In genomic region chr3:112539825-112540517, GRCh38 we compare ENCODE assay signal across 14 cellular contexts. TPM values are rescaled to one million over a fixed set of nuclear protein-coding genes. Genes with fewer than 3 reads are reported as not detected.
DNase-seq lines count a peak whose midpoint lies in the region; ATAC-seq, FAIRE-seq and TF ChIP-seq lines count a peak whose summit lies in the region.
"Had no signal": no experiment of that assay in that cellular context is flagged by ENCODE, and none has a peak within 500 bp of the region (broad histone marks: within the 10 kb centered on the region; RNA-seq: fewer than 3 reads in every experiment).

No MANE protein-coding gene starts in this region.

- H3K4me1 ChIP-seq in PC-3 (ENCODE audit: insufficient read depth, low read length) (no peaks in the 10 kb centered on the region), H9 (ENCODE audit: insufficient read depth, low read length) (no peaks in the 10 kb centered on the region)

- H3K56ac ChIP-seq in H9 (ENCODE audit: insufficient read length, low read depth, low read length), result no peak overlapping the region

- POLR2A ChIA-PET in PC-3 (lab: Charles Lee; ENCODE audit: unreplicated experiment), result no interaction called here

- H3K79me2 ChIP-seq in PC-3 (ENCODE audit: low read length) (no peaks in the 10 kb centered on the region), H9 (ENCODE audit: insufficient read depth, low read length) (no peaks in the 10 kb centered on the region)

- intact Hi-C loops in PC-3 (cut with micrococcal nuclease), result no loop called here

- no peak overlapping the region for H2BK20ac ChIP-seq in H9 (ENCODE audit: low read depth, low read length, poor library complexity, severe bottlenecking)

- no peak overlapping the region for H3T11ph ChIP-seq in H9 (ENCODE audit: low read length)

- FAIRE-seq in H54 (lab: Jason Lieb, UNC), result peak; percentile 84

- H3K4me1 Mint-ChIP-seq in endothelial cell (ENCODE audit: unreplicated experiment), result no peaks in the 10 kb centered on the region
- no peaks in the 10 kb centered on the region for H3K4me1 Mint-ChIP-seq in H9

- TF ChIP-seq CTCF in PC-3 (conservative IDR thresholded peaks at IDR 0.05; ENCODE audit: low read depth, low read length) (no peak), endothelial cell (IDR thresholded peaks at IDR 0.05; ENCODE audit: unreplicated experiment) (no peak), H9 (conservative IDR thresholded peaks at IDR 0.05) (no peak)

- H3K27me3 Mint-ChIP-seq in endothelial cell (ENCODE audit: unreplicated experiment) (no peaks in the 10 kb centered on the region), H9 (ENCODE audit: low read depth) (no peaks in the 10 kb centered on the region)

- no peak overlapping the region for H4K8ac ChIP-seq in H9 (replicated peaks; ENCODE audit: insufficient read length, low read depth, low read length)

- H3K27me3 ChIP-seq in PC-3 (ENCODE audit: low read length) (no peaks in the 10 kb centered on the region), H9 (ENCODE audit: insufficient read depth, low read length) (no peaks in the 10 kb centered on the region)

- H3K23ac ChIP-seq in H9 (ENCODE audit: insufficient read length, low read depth, low read length), result no peak overlapping the region

- H3K79me1 ChIP-seq in H9 (ENCODE audit: insufficient read depth, low read depth, low read length, poor library complexity, severe bottlenecking), result no peaks in the 10 kb centered on the region

- no peak overlapping the region for H2AK5ac ChIP-seq in H9 (ENCODE audit: insufficient read length, low read length)

- H3K27ac ChIP-seq in PC-3 (ENCODE audit: low read length) (no peak overlapping the region), H9 (ENCODE audit: insufficient read length, low read depth, low read length) (no peak overlapping the region)

- no peak overlapping the region for H3K14ac ChIP-seq in H9 (ENCODE audit: insufficient read depth, low read length)

- no peaks in the 10 kb centered on the region for H3K9me3 Mint-ChIP-seq in endothelial cell (ENCODE audit: unreplicated experiment)
- no peaks in the 10 kb centered on the region for H3K9me3 Mint-ChIP-seq in H9

- no peak for TF ChIP-seq POLR2A in H54 (IDR thresholded peaks at IDR 0.05; ENCODE audit: low read depth, low read length)

- H4K91ac ChIP-seq in H9 (ENCODE audit: insufficient read length, low read depth, low read length), result no peak overlapping the region

- H3K4me2 ChIP-seq in PC-3 (ENCODE audit: low read length) (no peak overlapping the region), H9 (ENCODE audit: insufficient read depth, insufficient read length, low read length) (no peak overlapping the region)

- H3K36me3 Mint-ChIP-seq in endothelial cell (ENCODE audit: low read depth, unreplicated experiment), result peaks cover 7% of the 10 kb centered on the region
- H3K36me3 Mint-ChIP-seq in H9 (ENCODE audit: insufficient read depth in 1 of 3, low read depth in 3 of 3), result peaks cover 0 to 37% (median 26%) of the 10 kb centered on the region in 3 experiments; a peak in 5 of 7 replicates

- no peak overlapping the region for H3K9ac ChIP-seq in PC-3 (ENCODE audit: low read length)
- H3K9ac ChIP-seq in H9 (ENCODE audit: extremely low read depth, insufficient read length, low read length), result no peak overlapping the region

- H3K23me2 ChIP-seq in H9 (ENCODE audit: insufficient read length, low read depth, low read length, poor library complexity, severe bottlenecking), result no peaks in the 10 kb centered on the region

- H3K18ac ChIP-seq in H9 (ENCODE audit: insufficient read length, low read depth, low read length), result no peak overlapping the region

- no peaks in the 10 kb centered on the region for H3F3A ChIP-seq in PC-3 (ENCODE audit: low read length, unreplicated experiment)

- H3K4ac ChIP-seq in H9 (ENCODE audit: low read depth, low read length), result no peak overlapping the region

- H2BK12ac ChIP-seq in H9 (ENCODE audit: insufficient read length, low read depth, low read length), result no peak overlapping the region

- H3K9me3 ChIP-seq in PC-3 (ENCODE audit: low read length), result no peaks in the 10 kb centered on the region
- H3K9me3 ChIP-seq in H9 (ENCODE audit: control insufficient read depth, low read depth, low read length), result no peaks in the 10 kb centered on the region

- H2AFZ ChIP-seq in PC-3 (ENCODE audit: low read length) (no peak overlapping the region), H9 (ENCODE audit: low read length) (no peak overlapping the region)

- H2BK120ac ChIP-seq in H9 (ENCODE audit: low read depth, low read length, poor library complexity, severe bottlenecking), result no peak overlapping the region

- H4K20me1 ChIP-seq in PC-3 (ENCODE audit: low read length) (no peaks in the 10 kb centered on the region), H9 (ENCODE audit: control insufficient read depth, insufficient read depth, insufficient read length) (no peaks in the 10 kb centered on the region)

- H2BK15ac ChIP-seq in H9 (ENCODE audit: low read depth, low read length), result no peak overlapping the region

- H3K9me2 ChIP-seq in PC-3 (replicated peaks; ENCODE audit: low read length), result no peaks in the 10 kb centered on the region

- peak; percentile 18 for DNase-seq in CD1c-positive myeloid dendritic cell (ENCODE audit: extremely low spot score)
- no peak for DNase-seq in H54 (ENCODE audit: insufficient read length, low spot score)
- DNase-seq in PC-3, result no peak
- no peak for DNase-seq in endothelial cell (ENCODE audit: low spot score)
- no peak for DNase-seq in H9
- DNase-seq: activated CD4-positive, alpha-beta T cell treated with anti-CD3 and anti-CD28 coated beads, Interleukin-2, amount 50 U/mL, for 4 hours; C1 segment of cervical spinal cord; RPMI8226; substantia nigra had no signal

- ATAC-seq in GM18870 (IDR thresholded peaks at IDR 0.05; ENCODE audit: unreplicated experiment), result peak; percentile 86
- ATAC-seq in HG03457 (IDR thresholded peaks at IDR 0.05; ENCODE audit: unreplicated experiment), result peak; percentile 85
- ATAC-seq in PC-3, result no peak
- no peak for ATAC-seq in GM19328 (IDR thresholded peaks at IDR 0.05; ENCODE audit: unreplicated experiment)

- no CpG with 5 or more reads among the region's 1 CpG for WGBS in H9 (ENCODE audit: extremely low coverage, insufficient read length, low lambda C conversion rate)

- H3K27ac Mint-ChIP-seq in endothelial cell (ENCODE audit: unreplicated experiment), result no peak overlapping the region
- no peak overlapping the region for H3K27ac Mint-ChIP-seq in H9

- H4K5ac ChIP-seq in H9 (ENCODE audit: insufficient read length, low read depth, low read length), result no peak overlapping the region

- H3K4me3 ChIP-seq in PC-3 (ENCODE audit: low read length), result no peak overlapping the region

- peaks cover 29% of the 10 kb centered on the region; the same call in 1 of the 2 replicates for H3K36me3 ChIP-seq in PC-3 (ENCODE audit: low read depth, low read length)

- H2BK5ac ChIP-seq in H9 (ENCODE audit: insufficient read length, low read length), result no peak overlapping the region

- CTCF ChIA-PET in PC-3 (lab: Charles Lee), result no interaction called here

- no peak overlapping the region for H3K4me3 Mint-ChIP-seq in endothelial cell (ENCODE audit: unreplicated experiment)
- H3K4me3 Mint-ChIP-seq in H9, result no peak overlapping the region

- no TSS peak for BruUV-seq in PC-3 (replicated peaks; lab: Mats Ljungman, UMichigan)

RNA-seq across cellular contexts. Expression of gene ATG3, which starts 21.8 kb away (rescaled TPM):
- total RNA-seq in PC-3 (2014; rRNA removed) (117 and 120 TPM in 2 replicates), endothelial cell (ENCODE audit: unreplicated experiment) (46.3 TPM), H9 (2021) (59.3 and 60.7 TPM in 2 replicates)

RNA-seq across cellular contexts. Expression of gene SLC35A5, which starts 21.9 kb away (rescaled TPM):
- 16.0 and 17.7 TPM in 2 replicates for total RNA-seq in PC-3 (2014; rRNA removed)
- 30.0 TPM for total RNA-seq in endothelial cell (ENCODE audit: unreplicated experiment)
- 40.0 and 44.9 TPM in 2 replicates for total RNA-seq in H9 (2021)

RNA-seq across cellular contexts. Expression of gene BTLA, which starts 40.7 kb away (rescaled TPM):
- total RNA-seq in PC-3 (2014; rRNA removed) (not detected in 2 replicates), endothelial cell (ENCODE audit: unreplicated experiment) (not detected), H9 (2021) (not detected in 2 replicates)
- total RNA-seq: fibroblast of villous mesenchyme, M059J had no signal

Comparison
In these comparisons a context has a peak if more than half of its experiments do, and no peak if none do; other contexts are left out.
1. ATAC-seq: peak in GM18870 (single experiment) and HG03457 (single experiment); none in PC-3 (single experiment) and GM19328 (single experiment).